8 cellular contexts compared by ENCODE assay signal in genomic region chr15:98658831-98659699, GRCh38. TPM values are rescaled to one million over a fixed set of nuclear protein-coding genes. Genes with fewer than 3 reads are reported as not detected.
DNase-seq lines count a peak whose midpoint lies in the region; ATAC-seq and TF ChIP-seq lines count a peak whose summit lies in the region.

No MANE protein-coding gene starts in this region.

- TF ChIP-seq CTCF in HL-60 (IDR thresholded peaks at IDR 0.05; ENCODE audit: insufficient read depth, low read length) = peak; percentile 77
- peak; percentile 100 for TF ChIP-seq CTCF in RWPE2 (IDR thresholded peaks at IDR 0.05; ENCODE audit: poor library complexity, severe bottlenecking)
- TF ChIP-seq CTCF in mesothelial cell of epicardium (IDR thresholded peaks at IDR 0.05; ENCODE audit: unreplicated experiment) = peak; percentile 77

- POLR2A ChIA-PET in activated naive CD8-positive, alpha-beta T cell treated with anti-CD3 and anti-CD28 coated beads, Interleukin-2, amount 10 ng/mL, durations not matched to agents 7 days and 5 days (lab: Charles Lee) = no interaction called here

- no peak overlapping the region for H3K4me3 Mint-ChIP-seq in activated naive CD8-positive, alpha-beta T cell treated with anti-CD3 and anti-CD28 coated beads, Interleukin-2, amount 10 ng/mL, durations not matched to agents 7 days and 5 days
- H3K4me3 Mint-ChIP-seq in activated naive CD8-positive, alpha-beta T cell treated with anti-CD3 and anti-CD28 coated beads for 36 hours = no peak overlapping the region
- no peak overlapping the region for H3K4me3 Mint-ChIP-seq in mesothelial cell of epicardium

- peaks cover 57% of the 10 kb centered on the region for H3K4me1 ChIP-seq in RWPE2 (ENCODE audit: insufficient read depth, poor library complexity, severe bottlenecking)
- no peaks in the 10 kb centered on the region for H3K4me1 ChIP-seq in effector memory CD4-positive, alpha-beta T cell (ENCODE audit: control insufficient read depth, insufficient read depth, low read length, poor library complexity, severe bottlenecking)

- H3K9me3 Mint-ChIP-seq in activated naive CD8-positive, alpha-beta T cell treated with anti-CD3 and anti-CD28 coated beads, Interleukin-2, amount 10 ng/mL, durations not matched to agents 7 days and 5 days = no peaks in the 10 kb centered on the region
- no peaks in the 10 kb centered on the region for H3K9me3 Mint-ChIP-seq in activated naive CD8-positive, alpha-beta T cell treated with anti-CD3 and anti-CD28 coated beads for 36 hours
- H3K9me3 Mint-ChIP-seq in mesothelial cell of epicardium = no peaks in the 10 kb centered on the region

- ATAC-seq in activated naive CD8-positive, alpha-beta T cell treated with anti-CD3 and anti-CD28 coated beads, Interleukin-2, amount 10 ng/mL, durations not matched to agents 7 days and 5 days (ENCODE audit: low read depth) = peak; percentile 56
- peak; percentile 90 for ATAC-seq in GM21515 (IDR thresholded peaks at IDR 0.05; ENCODE audit: unreplicated experiment)
- ATAC-seq in RWPE2 (ENCODE audit: low read depth) = peak; percentile 62

- no peaks in the 10 kb centered on the region for H3K36me3 Mint-ChIP-seq in activated naive CD8-positive, alpha-beta T cell treated with anti-CD3 and anti-CD28 coated beads, Interleukin-2, amount 10 ng/mL, durations not matched to agents 7 days and 5 days
- no peaks in the 10 kb centered on the region for H3K36me3 Mint-ChIP-seq in activated naive CD8-positive, alpha-beta T cell treated with anti-CD3 and anti-CD28 coated beads for 36 hours
- no peaks in the 10 kb centered on the region for H3K36me3 Mint-ChIP-seq in mesothelial cell of epicardium

- H3K27me3 Mint-ChIP-seq in activated naive CD8-positive, alpha-beta T cell treated with anti-CD3 and anti-CD28 coated beads, Interleukin-2, amount 10 ng/mL, durations not matched to agents 7 days and 5 days = peaks cover 5% of the 10 kb centered on the region
- H3K27me3 Mint-ChIP-seq in activated naive CD8-positive, alpha-beta T cell treated with anti-CD3 and anti-CD28 coated beads for 36 hours = no peaks in the 10 kb centered on the region
- H3K27me3 Mint-ChIP-seq in mesothelial cell of epicardium (ENCODE audit: low read depth) = no peaks in the 10 kb centered on the region

- H3K4me3 ChIP-seq in HL-60 (replicated peaks; ENCODE audit: insufficient read depth, low read length) (no peak overlapping the region), RWPE2 (ENCODE audit: severe bottlenecking) (no peak overlapping the region)
- H3K4me3 ChIP-seq in effector memory CD4-positive, alpha-beta T cell (ENCODE audit: insufficient read depth, low read depth, low read length, poor library complexity, severe bottlenecking) = no peak overlapping the region

- H3K27ac ChIP-seq in HL-60 (replicated peaks) (no peak overlapping the region), RWPE2 (ENCODE audit: poor library complexity, severe bottlenecking) (peak overlapping the region; percentile 85)
- no peak overlapping the region for H3K27ac ChIP-seq in effector memory CD4-positive, alpha-beta T cell (ENCODE audit: insufficient read depth, low read length, poor library complexity, severe bottlenecking)

- peaks cover 4% of the 10 kb centered on the region for H3K4me1 Mint-ChIP-seq in activated naive CD8-positive, alpha-beta T cell treated with anti-CD3 and anti-CD28 coated beads, Interleukin-2, amount 10 ng/mL, durations not matched to agents 7 days and 5 days
- H3K4me1 Mint-ChIP-seq in activated naive CD8-positive, alpha-beta T cell treated with anti-CD3 and anti-CD28 coated beads for 36 hours = peaks cover 37% of the 10 kb centered on the region
- H3K4me1 Mint-ChIP-seq in mesothelial cell of epicardium = peaks cover 37% of the 10 kb centered on the region

- no peaks in the 10 kb centered on the region for H3K9me3 ChIP-seq in RWPE2 (ENCODE audit: severe bottlenecking)
- no peaks in the 10 kb centered on the region for H3K9me3 ChIP-seq in effector memory CD4-positive, alpha-beta T cell (ENCODE audit: control insufficient read depth, low read length)

- peaks cover 15% of the 10 kb centered on the region for H3K36me3 ChIP-seq in RWPE2 (ENCODE audit: low read depth)
- H3K36me3 ChIP-seq in effector memory CD4-positive, alpha-beta T cell (ENCODE audit: control insufficient read depth, insufficient read depth, low read length) = no peaks in the 10 kb centered on the region

- DNase-seq in activated naive CD8-positive, alpha-beta T cell treated with anti-CD3 and anti-CD28 coated beads, Interleukin-2, amount 10 ng/mL, durations not matched to agents 7 days and 5 days = no peak
- no peak for DNase-seq in activated naive CD8-positive, alpha-beta T cell treated with anti-CD3 and anti-CD28 coated beads for 36 hours
- DNase-seq in HL-60 (ENCODE audit: low read depth in 1 of 2, low spot score in 1 of 2) = peak in 1 of 2 experiments; percentile 51
- DNase-seq in RWPE2 (ENCODE audit: low spot score) = no peak
- DNase-seq in effector CD4-positive, alpha-beta T cell = peak; percentile 27
- DNase-seq in mesothelial cell of epicardium (ENCODE audit: low spot score in 2 of 2, unreplicated experiment in 2 of 2) = no peak
- no peak for DNase-seq in effector memory CD4-positive, alpha-beta T cell

- H3K27ac Mint-ChIP-seq in activated naive CD8-positive, alpha-beta T cell treated with anti-CD3 and anti-CD28 coated beads, Interleukin-2, amount 10 ng/mL, durations not matched to agents 7 days and 5 days = no peak overlapping the region
- no peak overlapping the region for H3K27ac Mint-ChIP-seq in activated naive CD8-positive, alpha-beta T cell treated with anti-CD3 and anti-CD28 coated beads for 36 hours
- no peak overlapping the region for H3K27ac Mint-ChIP-seq in mesothelial cell of epicardium

- H3K27me3 ChIP-seq in HL-60 (ENCODE audit: insufficient read depth, poor library complexity, severe bottlenecking) = no peaks in the 10 kb centered on the region
- no peaks in the 10 kb centered on the region for H3K27me3 ChIP-seq in RWPE2 (ENCODE audit: insufficient read depth, poor library complexity, severe bottlenecking)
- H3K27me3 ChIP-seq in effector memory CD4-positive, alpha-beta T cell (replicated peaks; ENCODE audit: control insufficient read depth, insufficient read depth, low read length, poor library complexity, severe bottlenecking) = no peaks in the 10 kb centered on the region

RNA-seq across cellular contexts. Expression of gene IGF1R, which starts 10.7 kb away (rescaled TPM):
- total RNA-seq in activated naive CD8-positive, alpha-beta T cell treated with anti-CD3 and anti-CD28 coated beads, Interleukin-2, amount 10 ng/mL, durations not matched to agents 7 days and 5 days = 10 to 100 TPM; 21.5 to 23.4 TPM
- total RNA-seq in activated naive CD8-positive, alpha-beta T cell treated with anti-CD3 and anti-CD28 coated beads for 36 hours = 10 to 100 TPM; 17.7 to 18.9 TPM
- 110 to 113 TPM (median 113 TPM) in 3 replicates for total RNA-seq in mesothelial cell of epicardium
